ENCODE assay signal across 8 cellular contexts in genomic region chr12:123388948-123389559, GRCh38. TPM values are rescaled to one million over a fixed set of nuclear protein-coding genes. Genes with fewer than 3 reads are reported as not detected.
A peak's percentile ranks its signal among the peaks of the same experiment; 100 is the strongest.
DNase-seq lines count a peak whose midpoint lies in the region; ATAC-seq, FAIRE-seq and TF ChIP-seq lines count a peak whose summit lies in the region.

No MANE protein-coding gene starts in this region.

- no peak for TF ChIP-seq CTCF in pancreas (IDR thresholded peaks at IDR 0.05)

- TF ChIP-seq POLR2A in GM12891 (IDR thresholded peaks at IDR 0.05; ENCODE audit: low read depth, low read length) = no peak

- WGBS in pancreas, 2 donors = 0 to 1% methylated on average over 2 to 100 of the region's 102 CpGs

- H3K27ac ChIP-seq in duodenal mucosa (ENCODE audit: low read depth, low read length) = no peak overlapping the region
- peak overlapping the region in 3 of 4 donors; percentile 16 to 68 (median 51) for H3K27ac ChIP-seq in pancreas

- intact Hi-C loops in pancreas (cut with DNase I) = no loop called here

- no peak for FAIRE-seq in GM12891 (lab: Jason Lieb, UNC)
- no peak for FAIRE-seq in pancreas (lab: Jason Lieb, UNC)
- FAIRE-seq in HTR-8/SVneo (lab: Jason Lieb, UNC) = no peak

- no peak overlapping the region for H3K9ac ChIP-seq in duodenal mucosa (ENCODE audit: low read depth in 1 of 2, low read length in 2 of 2)

- H3K9me3 ChIP-seq in duodenal mucosa (ENCODE audit: control insufficient read depth in 1 of 2, low read length in 2 of 2) (no peaks in the 10 kb centered on the region), pancreas (no peaks in the 10 kb centered on the region)

- DNase-seq in GM12891 (ENCODE audit: insufficient read length, low spot score) (peak; percentile 49), pancreas (peak in 1 of 6 donors; percentile 46), NCI-H1436 (lab: John Stamatoyannopoulos, UW) (no peak), SK-N-DZ (ENCODE audit: low spot score) (no peak), kidney tubule cell (ENCODE audit: low spot score) (no peak), HTR-8/SVneo (ENCODE audit: insufficient read length, low spot score) (no peak)

- H3K4me1 ChIP-seq in duodenal mucosa (ENCODE audit: control insufficient read depth in 1 of 2, insufficient read depth in 2 of 2, low read length in 2 of 2) (peaks cover 24 to 34% of the 10 kb centered on the region in 2 donors), pancreas (peaks cover 0 to 20% (median 8%) of the 10 kb centered on the region in 3 donors)

- H3K36me3 ChIP-seq in duodenal mucosa (ENCODE audit: control insufficient read depth in 1 of 2, insufficient read depth in 2 of 2, low read length in 2 of 2) (peaks cover 10 to 28% of the 10 kb centered on the region in 2 donors), pancreas (peaks cover 0 to 6% (median 0%) of the 10 kb centered on the region in 3 donors)

- H3K4me3 ChIP-seq in duodenal mucosa (ENCODE audit: low read depth in 1 of 2, low read length in 2 of 2) (peak overlapping the region; percentile 70 to 73), pancreas (peak overlapping the region; percentile 40 to 72 (median 60))

- no peaks in the 10 kb centered on the region for H3K27me3 ChIP-seq in duodenal mucosa (ENCODE audit: control insufficient read depth in 1 of 2, insufficient read depth in 2 of 2, low read length in 2 of 2)
- no peaks in the 10 kb centered on the region for H3K27me3 ChIP-seq in pancreas

- ATAC-seq in HG03097 (IDR thresholded peaks at IDR 0.05; ENCODE audit: low FRiP score, unreplicated experiment) (peak; percentile 10), pancreas (peak in 1 of 4 donors; percentile 2)

TF ChIP-seq in GM12891, 5 proteins besides CTCF, POLR2A, EP300 and RAD21:
- TF ChIP-seq PAX5 (IDR thresholded peaks at IDR 0.05; ENCODE audit: insufficient read depth, low read length, severe bottlenecking) (no peak), POLR2AphosphoS5 (IDR thresholded peaks at IDR 0.05; ENCODE audit: low read depth, low read length) (no peak), TAF1 (IDR thresholded peaks at IDR 0.05; ENCODE audit: low read depth, low read length) (no peak), SPI1 (IDR thresholded peaks at IDR 0.05; ENCODE audit: low read depth, low read length) (no peak)
TF ChIP-seq in GM12891: peak in this region for 0.

RNA-seq across cellular contexts. Expression of gene KMT5A, which starts 5.1 kb away (rescaled TPM):
- 26.4 TPM for polyA plus RNA-seq in GM12891 (2012; ENCODE audit: low read depth, missing spikeins)
- 10 to 100 TPM; 13.7 to 27.9 (median 18.8) TPM for total RNA-seq in pancreas
- polyA plus RNA-seq in pancreas = 10 to 100 TPM; 34.8 to 41.9 TPM
- polyA plus RNA-seq in SK-N-DZ (2014; cell fraction: cytosol; rRNA removed) = 54.3 and 56.6 TPM in 2 replicates
- 69.4 and 70.7 TPM in 2 replicates for polyA plus RNA-seq in SK-N-DZ (2014; cell fraction: nucleus; rRNA removed)

RNA-seq across cellular contexts. Expression of gene SBNO1, which starts 24.4 kb away (rescaled TPM):
- 13.5 TPM for polyA plus RNA-seq in GM12891 (2012; ENCODE audit: low read depth, missing spikeins)
- total RNA-seq in pancreas = 10 to 100 TPM in 3 of 6 donors, 1 to 10 TPM in 3; 7.9 to 16.3 (median 10.5) TPM
- polyA plus RNA-seq in pancreas = 1 to 10 TPM; 2.6 to 4.2 TPM
- 17.3 and 21.6 TPM in 2 replicates for polyA plus RNA-seq in SK-N-DZ (2014; cell fraction: cytosol; rRNA removed)
- 10.0 and 13.6 TPM in 2 replicates for polyA plus RNA-seq in SK-N-DZ (2014; cell fraction: nucleus; rRNA removed)

RNA-seq across cellular contexts. Expression of gene RILPL2, which starts 47.4 kb away (rescaled TPM):
- 14.4 TPM for polyA plus RNA-seq in GM12891 (2012; ENCODE audit: low read depth, missing spikeins)
- total RNA-seq in pancreas = 1 to 10 TPM in 4 of 6 donors, under 1 TPM in 2; 0.83 to 1.9 (median 1.1) TPM
- polyA plus RNA-seq in pancreas = 1 to 10 TPM; 1.7 to 2.1 TPM
- polyA plus RNA-seq in SK-N-DZ (2014; cell fraction: cytosol; rRNA removed) = 1.9 and 2.9 TPM in 2 replicates
- polyA plus RNA-seq in SK-N-DZ (2014; cell fraction: nucleus; rRNA removed) = 0.69 and 1.1 TPM in 2 replicates
